Comparison of ENCODE assay signal across 4 cellular contexts in genomic region chr1:33634143-33634542, GRCh38.
"Had no signal": no experiment of that assay in that cellular context is flagged by ENCODE, and none has a peak within 500 bp of the region (broad histone marks: within the 10 kb centered on the region; RNA-seq: fewer than 3 reads in every experiment).

No MANE protein-coding gene starts in this region.

- H3K4me2 ChIP-seq: GM23338 had no signal

- H3K9me3 ChIP-seq: HAP-1 had no signal

- FAIRE-seq: HepG2 had no signal

- H3K4me1 ChIP-seq: HAP-1 had no signal

- H3K27ac ChIP-seq: HL-60 had no signal

- H3K36me3 ChIP-seq: HAP-1 had no signal

- H2AFZ ChIP-seq: GM23338 had no signal

- H3K4me3 ChIP-seq: GM23338, HAP-1 had no signal
